8 cellular contexts compared by ENCODE assay signal in genomic region chr19:48492925-48493717, GRCh38. TPM values are rescaled to one million over a fixed set of nuclear protein-coding genes. Genes with fewer than 3 reads are reported as not detected.
DNase-seq lines count a peak whose midpoint lies in the region; ATAC-seq, FAIRE-seq and TF ChIP-seq lines count a peak whose summit lies in the region.

No MANE protein-coding gene starts in this region.

- H3K9ac ChIP-seq in DND-41 (ENCODE audit: low read depth, low read length) (no peak overlapping the region), SK-N-SH (peak overlapping the region; percentile 74)

- TF ChIP-seq RAD21 in SK-N-SH (IDR thresholded peaks at IDR 0.05; ENCODE audit: low read length): no peak

- under 1% methylated on average over 32 of the region's 47 CpGs for WGBS in SK-N-SH (ENCODE audit: low lambda C conversion rate)
- WGBS in pancreas, 2 donors: 1% methylated on average over 37 to 47 of the region's 47 CpGs
- 9 to 16% methylated on average over 13 to 24 of the region's 47 CpGs for WGBS in thyroid gland, 2 donors

- H3K79me2 ChIP-seq in DND-41 (ENCODE audit: insufficient read depth, low read length): no peaks in the 10 kb centered on the region
- peaks cover 11% of the 10 kb centered on the region; the same call in 1 of the 2 replicates for H3K79me2 ChIP-seq in SK-N-SH (ENCODE audit: insufficient read depth)

- no peak for TF ChIP-seq CTCF in DND-41 (IDR thresholded peaks at IDR 0.05; ENCODE audit: borderline replicate concordance, extremely low read depth, low read length, poor library complexity, severe bottlenecking)
- TF ChIP-seq CTCF in LNCaP clone FGC (IDR thresholded peaks at IDR 0.05; ENCODE audit: control insufficient read depth, extremely low read depth, insufficient read depth): no peak
- no peak for TF ChIP-seq CTCF in SK-N-SH (IDR thresholded peaks at IDR 0.05)
- TF ChIP-seq CTCF in pancreas (IDR thresholded peaks at IDR 0.05): no peak
- no peak for TF ChIP-seq CTCF in thyroid gland (IDR thresholded peaks at IDR 0.05)

- CTCF ChIA-PET in SK-N-SH (lab: Yijun Ruan, JAX): interaction anchor here (1.0 to 15.9 kb wide), 2 partner anchors 16 to 93 kb away, joined by 3 to 230 read pairs; no protein-coding TSS in a partner anchor

- no peak for TF ChIP-seq EP300 in SK-N-SH (IDR thresholded peaks at IDR 0.05; ENCODE audit: borderline replicate concordance in 1 of 2, low read depth in 1 of 2, low read length in 1 of 2)

- intact Hi-C loops in head of caudate nucleus (cut with DNase I) (loop anchor here (5.0 kb wide), 1 partner anchor 89 kb away; no protein-coding TSS in a partner anchor), pancreas (cut with DNase I) (loop anchor here in 1 of 3 donors (5.0 kb wide), 1 partner anchor 94 kb away; no protein-coding TSS in a partner anchor), thyroid gland (cut with DNase I) (no loop called here)

- DNase-seq in DND-41 (peak; percentile 58), LNCaP clone FGC (ENCODE audit: low read depth) (peak; percentile 85), SK-N-SH (peak; percentile 99), head of caudate nucleus (peak; percentile 69 to 96 (median 87)), pancreas (peak; percentile 96 to 98 (median 98)), thyroid gland (peak; percentile 89 to 96)
- DNase-seq in activated naive CD4-positive, alpha-beta T cell treated with anti-CD3 and anti-CD28 coated beads, Interleukin-2, amount 50 U/mL, for 72 hours (ENCODE audit: low spot score in 2 of 2): peak; percentile 77 to 86

- H4K20me1 ChIP-seq in DND-41 (ENCODE audit: insufficient read depth, low read length): peaks cover 7% of the 10 kb centered on the region
- no peaks in the 10 kb centered on the region for H4K20me1 ChIP-seq in SK-N-SH (ENCODE audit: insufficient read depth)

- H3K4me1 ChIP-seq in DND-41 (ENCODE audit: insufficient read depth, low read length) (peaks cover 24% of the 10 kb centered on the region), SK-N-SH (ENCODE audit: control insufficient read depth in 1 of 2, insufficient read depth in 2 of 2, low read depth in 1 of 2, low read length in 1 of 2) (peaks cover 13 to 14% of the 10 kb centered on the region in 2 experiments; a peak in 3 of 4 replicates), pancreas (peaks cover 0 to 10% (median 0%) of the 10 kb centered on the region in 3 donors), thyroid gland (peaks cover 14 to 45% of the 10 kb centered on the region in 2 donors)

- H3K27ac ChIP-seq in DND-41 (ENCODE audit: low read length): no peak overlapping the region
- peak overlapping the region; percentile 68 to 78 for H3K27ac ChIP-seq in SK-N-SH (ENCODE audit: low read depth in 2 of 2, low read length in 1 of 2)
- peak overlapping the region in 2 of 4 donors; percentile 61 to 66 for H3K27ac ChIP-seq in pancreas
- peak overlapping the region; percentile 43 to 68 (median 59) for H3K27ac ChIP-seq in thyroid gland

- peak; percentile 49 to 75 for TF ChIP-seq POLR2A in thyroid gland (IDR thresholded peaks at IDR 0.05)

- H2AFZ ChIP-seq in DND-41 (ENCODE audit: low read depth, low read length) (no peak overlapping the region), SK-N-SH (ENCODE audit: low read depth) (no peak overlapping the region)

- POLR2A ChIA-PET in SK-N-SH (lab: Yijun Ruan, JAX): interaction anchor here (0.6 to 1.3 kb wide), 3 partner anchors 9 to 126 kb away, joined by 3 to 5 read pairs (median 3); partner anchors contain the start of genes RPL18 and SPHK2

- no peaks in the 10 kb centered on the region for H3K9me3 Mint-ChIP-seq in activated naive CD4-positive, alpha-beta T cell treated with anti-CD3 and anti-CD28 coated beads, Interleukin-2, amount 50 U/mL, for 72 hours

- peaks cover 7 to 14% of the 10 kb centered on the region in 2 donors for H3K36me3 Mint-ChIP-seq in activated naive CD4-positive, alpha-beta T cell treated with anti-CD3 and anti-CD28 coated beads, Interleukin-2, amount 50 U/mL, for 72 hours

- H3K27me3 ChIP-seq in DND-41 (ENCODE audit: insufficient read depth, low read length, poor library complexity) (no peaks in the 10 kb centered on the region), SK-N-SH (ENCODE audit: insufficient read depth) (no peaks in the 10 kb centered on the region), pancreas (no peaks in the 10 kb centered on the region), thyroid gland (no peaks in the 10 kb centered on the region)

- peak overlapping the region in 1 of 2 donors; percentile 38 for H3K27ac Mint-ChIP-seq in activated naive CD4-positive, alpha-beta T cell treated with anti-CD3 and anti-CD28 coated beads, Interleukin-2, amount 50 U/mL, for 72 hours

- H3K9me3 ChIP-seq in DND-41 (ENCODE audit: insufficient read depth, low read length, severe bottlenecking): no peaks in the 10 kb centered on the region
- H3K9me3 ChIP-seq in SK-N-SH: no peaks in the 10 kb centered on the region
- no peaks in the 10 kb centered on the region for H3K9me3 ChIP-seq in pancreas
- no peaks in the 10 kb centered on the region for H3K9me3 ChIP-seq in thyroid gland

- no peak overlapping the region for H3K4me3 ChIP-seq in DND-41 (ENCODE audit: low read depth in 1 of 2, low read length in 2 of 2)
- peak overlapping the region; percentile 47 for H3K4me3 ChIP-seq in LNCaP clone FGC (ENCODE audit: low read depth, low read length)
- H3K4me3 ChIP-seq in SK-N-SH (ENCODE audit: low read depth in 2 of 2, low read length in 1 of 2): peak overlapping the region; percentile 58 to 61
- H3K4me3 ChIP-seq in pancreas: peak overlapping the region in 3 of 4 donors; percentile 14 to 58 (median 50)
- H3K4me3 ChIP-seq in thyroid gland (replicated peaks in 1 of 3): peak overlapping the region in 1 of 3 donors; percentile 31

- H3F3A ChIP-seq in SK-N-SH (replicated peaks; ENCODE audit: insufficient read depth): peaks cover 24% of the 10 kb centered on the region

- ATAC-seq in DND-41 (ENCODE audit: insufficient read depth, low read depth) (peak; percentile 37), GM21825 (IDR thresholded peaks at IDR 0.05; ENCODE audit: unreplicated experiment) (peak; percentile 64), pancreas (peak; percentile 79 to 86 (median 82))
- peak; percentile 78 to 81 for ATAC-seq in activated naive CD4-positive, alpha-beta T cell treated with anti-CD3 and anti-CD28 coated beads, Interleukin-2, amount 50 U/mL, for 72 hours

- H3K9me2 ChIP-seq in SK-N-SH: no peaks in the 10 kb centered on the region

- peak; percentile 56 for FAIRE-seq in pancreas (lab: Jason Lieb, UNC)

- H3K4me2 ChIP-seq in DND-41 (ENCODE audit: insufficient read depth, low read length): no peak overlapping the region
- peak overlapping the region; percentile 71; the same call in 1 of the 2 replicates for H3K4me2 ChIP-seq in SK-N-SH

- no peaks in the 10 kb centered on the region for H3K36me3 ChIP-seq in DND-41 (ENCODE audit: insufficient read depth, low read length)
- peaks cover 0 to 11% of the 10 kb centered on the region in 2 experiments for H3K36me3 ChIP-seq in SK-N-SH (replicated peaks in 1 of 2; ENCODE audit: control insufficient read depth in 1 of 2, insufficient read depth in 2 of 2, low read length in 1 of 2)
- H3K36me3 ChIP-seq in pancreas: no peaks in the 10 kb centered on the region
- no peaks in the 10 kb centered on the region for H3K36me3 ChIP-seq in thyroid gland

TF ChIP-seq in SK-N-SH, 30 proteins besides CTCF, POLR2A, EP300 and RAD21 (continues in another document):
- TF ChIP-seq TAF1 (IDR thresholded peaks at IDR 0.05; ENCODE audit: borderline replicate concordance, low read depth, low read length): peak; percentile 38; the same call in 1 of the 2 replicates
- TF ChIP-seq POLR2AphosphoS5 (IDR thresholded peaks at IDR 0.05; ENCODE audit: low read depth, low read length): peak; percentile 84
- TF ChIP-seq MEF2A (IDR thresholded peaks at IDR 0.05; ENCODE audit: borderline replicate concordance, low read depth): no peak
- no peak for TF ChIP-seq TCF12 (IDR thresholded peaks at IDR 0.05)
- 0 out of 2 replicates have a peak, but pooled peaks have one; percentile 1 for TF ChIP-seq NFIC (IDR thresholded peaks at IDR 0.05; ENCODE audit: borderline replicate concordance)

RNA-seq across cellular contexts. Expression of gene LMTK3, which starts 18.5 kb away (rescaled TPM):
- polyA plus RNA-seq in SK-N-SH (2012; rRNA removed) (2.0 and 3.2 TPM in 2 replicates), pancreas (1 to 10 TPM; 4.1 to 7.7 TPM)
- polyA plus RNA-seq in SK-N-SH (2012; cell fraction: cytosol; rRNA removed): 1.0 and 2.3 TPM in 2 replicates
- polyA plus RNA-seq in SK-N-SH (2012; cell fraction: nucleus; rRNA removed): 10.9 and 13.2 TPM in 2 replicates
- total RNA-seq in activated naive CD4-positive, alpha-beta T cell treated with anti-CD3 and anti-CD28 coated beads, Interleukin-2, amount 50 U/mL, for 72 hours: 1 to 10 TPM; 2.9 to 9.5 TPM
- total RNA-seq in pancreas (1 to 10 TPM; 2.3 to 4.1 (median 2.8) TPM), thyroid gland (1 to 10 TPM; 3.0 to 7.1 (median 4.6) TPM)

RNA-seq across cellular contexts. Expression of gene CYTH2, which starts 24.0 kb away (rescaled TPM):
- 69.5 and 77.6 TPM in 2 replicates for polyA plus RNA-seq in SK-N-SH (2012; rRNA removed)
- 42.6 and 43.6 TPM in 2 replicates for polyA plus RNA-seq in SK-N-SH (2012; cell fraction: cytosol; rRNA removed)
- 308 and 364 TPM in 2 replicates for polyA plus RNA-seq in SK-N-SH (2012; cell fraction: nucleus; rRNA removed)
- total RNA-seq in activated naive CD4-positive, alpha-beta T cell treated with anti-CD3 and anti-CD28 coated beads, Interleukin-2, amount 50 U/mL, for 72 hours: 10 to 100 TPM; 32.4 to 64.1 TPM
- total RNA-seq in pancreas: 10 to 100 TPM; 25.4 to 39.2 (median 29.1) TPM
- 10 to 100 TPM; 51.7 to 54.2 TPM for polyA plus RNA-seq in pancreas
- total RNA-seq in thyroid gland: 100 to 1,000 TPM in 2 of 4 donors, 10 to 100 TPM in 2; 91.6 to 232 (median 139) TPM

RNA-seq across cellular contexts. Expression of gene KCNJ14, which starts 37.7 kb away (rescaled TPM):
- 1.1 and 1.2 TPM in 2 replicates for polyA plus RNA-seq in SK-N-SH (2012; rRNA removed)
- polyA plus RNA-seq in SK-N-SH (2012; cell fraction: cytosol; rRNA removed): 0.54 and 0.93 TPM in 2 replicates
- polyA plus RNA-seq in SK-N-SH (2012; cell fraction: nucleus; rRNA removed): 6.1 and 7.2 TPM in 2 replicates
- 1 to 10 TPM; 2.1 to 2.3 TPM for total RNA-seq in activated naive CD4-positive, alpha-beta T cell treated with anti-CD3 and anti-CD28 coated beads, Interleukin-2, amount 50 U/mL, for 72 hours
- total RNA-seq in pancreas: under 1 TPM; 0.20 to 0.56 (median 0.37) TPM
- polyA plus RNA-seq in pancreas: under 1 TPM; 0.49 to 0.59 TPM
- 1 to 10 TPM; 1.2 to 1.9 (median 1.4) TPM for total RNA-seq in thyroid gland

RNA-seq across cellular contexts. Expression of gene GRWD1, which starts 47.3 kb away (rescaled TPM):
- 34.1 and 36.6 TPM in 2 replicates for polyA plus RNA-seq in SK-N-SH (2012; rRNA removed)
- polyA plus RNA-seq in SK-N-SH (2012; cell fraction: cytosol; rRNA removed): 23.8 and 30.6 TPM in 2 replicates
- polyA plus RNA-seq in SK-N-SH (2012; cell fraction: nucleus; rRNA removed): 29.1 and 29.6 TPM in 2 replicates
- 10 to 100 TPM; 32.8 to 46.3 TPM for total RNA-seq in activated naive CD4-positive, alpha-beta T cell treated with anti-CD3 and anti-CD28 coated beads, Interleukin-2, amount 50 U/mL, for 72 hours
- 10 to 100 TPM; 13.0 to 23.1 (median 18.2) TPM for total RNA-seq in pancreas
- polyA plus RNA-seq in pancreas: 10 to 100 TPM in 1 of 2 donors, 1 to 10 TPM in 1; 8.6 to 10.2 TPM
- total RNA-seq in thyroid gland: 10 to 100 TPM; 22.4 to 40.5 (median 29.1) TPM

RNA-seq across cellular contexts. Expression of gene SULT2B1, which starts 58.9 kb away (rescaled TPM):
- polyA plus RNA-seq in SK-N-SH (2012; rRNA removed): 0.86 and 0.92 TPM in 2 replicates
- polyA plus RNA-seq in SK-N-SH (2012; cell fraction: cytosol; rRNA removed): 0.40 and 0.50 TPM in 2 replicates
- 0.14 and 0.33 TPM in 2 replicates for polyA plus RNA-seq in SK-N-SH (2012; cell fraction: nucleus; rRNA removed)
- total RNA-seq in activated naive CD4-positive, alpha-beta T cell treated with anti-CD3 and anti-CD28 coated beads, Interleukin-2, amount 50 U/mL, for 72 hours: not detected
- total RNA-seq in pancreas: under 1 TPM in 5 of 6 donors, not detected in 1; 0.32 to 0.64 (median 0.60) TPM
- polyA plus RNA-seq in pancreas: 1 to 10 TPM; 1.3 to 1.7 TPM
- under 1 TPM in 3 of 4 donors, not detected in 1; 0.54 to 0.88 (median 0.78) TPM for total RNA-seq in thyroid gland

Comparison
In these comparisons a context has a peak if more than half of its experiments do, and no peak if none do; other contexts are left out.
1. H3K4me3 ChIP-seq: peak in LNCaP clone FGC (single experiment), SK-N-SH (2 of 2) and pancreas (3 of 4); none in DND-41 (0 of 2).
2. Peak in every context shown above with its lines, with median percentiles within 50 percentile points of each other: ATAC-seq and DNase-seq.